19 cellular contexts compared by ENCODE assay signal in genomic region chr4:98283219-98284199, GRCh38. TPM values are rescaled to one million over a fixed set of nuclear protein-coding genes. Genes with fewer than 3 reads are reported as not detected.
DNase-seq lines count a peak whose midpoint lies in the region; ATAC-seq and TF ChIP-seq lines count a peak whose summit lies in the region.
"Had no signal": no experiment of that assay in that cellular context is flagged by ENCODE, and none has a peak within 500 bp of the region (broad histone marks: within the 10 kb centered on the region; RNA-seq: fewer than 3 reads in every experiment).

No MANE protein-coding gene starts in this region.

- H3K4me3 Mint-ChIP-seq in CD4-positive, CD25-positive, alpha-beta regulatory T cell, result peak overlapping the region; percentile 0 to 76 (median 32)
- H3K4me3 Mint-ChIP-seq: nephron progenitor cell had no signal

- H3K9me3 ChIP-seq in CD4-positive, CD25-positive, alpha-beta regulatory T cell (ENCODE audit: control insufficient read depth in 2 of 2, low read length in 2 of 2), result no peaks in the 10 kb centered on the region
- H3K9me3 ChIP-seq: colonic mucosa, esophagus muscularis mucosa had no signal

- peaks cover 0 to 10% (median 2%) of the 10 kb centered on the region in 7 donors for H3K9me3 Mint-ChIP-seq in CD4-positive, CD25-positive, alpha-beta regulatory T cell

- no peaks in the 10 kb centered on the region for H3K27me3 ChIP-seq in CD4-positive, CD25-positive, alpha-beta regulatory T cell (ENCODE audit: control insufficient read depth, insufficient read depth, low read length)
- H3K27me3 ChIP-seq: BLaER1 treated with 17β-estradiol and CSF1 and Interleukin-3, amounts not matched to agents 10 nM and 100 nM; colonic mucosa; esophagus muscularis mucosa had no signal

- peaks cover 18% of the 10 kb centered on the region for H3K4me1 ChIP-seq in CD4-positive, CD25-positive, alpha-beta regulatory T cell (ENCODE audit: control insufficient read depth, insufficient read depth, low read length, poor library complexity, severe bottlenecking)
- H3K4me1 ChIP-seq: colonic mucosa had no signal

- H3K4me3 ChIP-seq in CD4-positive, CD25-positive, alpha-beta regulatory T cell (ENCODE audit: low read depth, low read length), result peak overlapping the region; percentile 43
- no peak overlapping the region for H3K4me3 ChIP-seq in fibroblast of villous mesenchyme (ENCODE audit: low read depth, low read length)
- H3K4me3 ChIP-seq: BLaER1 treated with 17β-estradiol and CSF1 and Interleukin-3, amounts not matched to agents 10 nM and 100 nM; colonic mucosa; esophagus muscularis mucosa had no signal

- no peak for TF ChIP-seq CTCF in fibroblast of villous mesenchyme (IDR thresholded peaks at IDR 0.05; ENCODE audit: insufficient read depth, low read depth, low read length)

- no peak overlapping the region for H3K27ac ChIP-seq in CD4-positive, CD25-positive, alpha-beta regulatory T cell (ENCODE audit: insufficient read depth, low read length, poor library complexity, severe bottlenecking)
- H3K27ac ChIP-seq: BLaER1 treated with 17β-estradiol and CSF1 and Interleukin-3, amounts not matched to agents 10 nM and 100 nM; colonic mucosa; esophagus muscularis mucosa had no signal

- H3K27me3 Mint-ChIP-seq in CD4-positive, CD25-positive, alpha-beta regulatory T cell, result no peaks in the 10 kb centered on the region

- peak; percentile 45 to 56 for ATAC-seq in CD4-positive, CD25-positive, alpha-beta regulatory T cell (ENCODE audit: low read depth in 2 of 2)
- ATAC-seq in HG03095 (IDR thresholded peaks at IDR 0.05; ENCODE audit: unreplicated experiment), result no peak

- H3K27ac Mint-ChIP-seq in CD4-positive, CD25-positive, alpha-beta regulatory T cell, result peak overlapping the region in 2 of 3 donors; percentile 39 to 76

- no peak for DNase-seq in CD4-positive, CD25-positive, alpha-beta regulatory T cell
- DNase-seq in GM03348 (ENCODE audit: low spot score) (peak; percentile 10), SK-N-DZ (ENCODE audit: low spot score) (peak; percentile 5), fibroblast of villous mesenchyme (ENCODE audit: low read depth) (peak; percentile 32), NCI-H128 (lab: John Stamatoyannopoulos, UW; ENCODE audit: unreplicated experiment) (no peak), dedifferentiated amniotic fluid mesenchymal stem cell (ENCODE audit: extremely low spot score) (no peak), NCI-H524 treated with DMSO at 0.1 percent for 48 hours (lab: John Stamatoyannopoulos, UW) (no peak)
- DNase-seq: activated CD4-positive, alpha-beta T cell treated with anti-CD3 and anti-CD28 coated beads for 1 hour; activated T-cell treated with anti-CD3 and anti-CD28 coated beads, Interleukin-2, amount 50 U/mL, for 1 hour; amygdala; colonic mucosa; GDM1; NCI-H1105 treated with DMSO at 0.1 percent for 48 hours; stimulated activated CD8-positive, alpha-beta memory T cell treated with anti-CD3 and anti-CD28 coated beads, Interleukin-4, amount 100 ng/mL, for 48 hours; SW 1271 had no signal

- peaks cover 32 to 59% (median 42%) of the 10 kb centered on the region in 4 donors for H3K4me1 Mint-ChIP-seq in CD4-positive, CD25-positive, alpha-beta regulatory T cell

- peaks cover 4% of the 10 kb centered on the region for H3K36me3 Mint-ChIP-seq in CD4-positive, CD25-positive, alpha-beta regulatory T cell

- no peaks in the 10 kb centered on the region for H3K36me3 ChIP-seq in CD4-positive, CD25-positive, alpha-beta regulatory T cell (ENCODE audit: control insufficient read depth, insufficient read depth, low read length)
- H3K36me3 ChIP-seq: colonic mucosa, esophagus muscularis mucosa had no signal

RNA-seq across cellular contexts. Expression of gene RAP1GDS1, which starts 22.3 kb away (rescaled TPM):
- total RNA-seq in CD4-positive, CD25-positive, alpha-beta regulatory T cell, result 54.7 TPM
- polyA plus RNA-seq in CD4-positive, CD25-positive, alpha-beta regulatory T cell, result 10 to 100 TPM; 40.4 to 68.8 (median 48.9) TPM
- polyA plus RNA-seq in SK-N-DZ (2014; cell fraction: cytosol; rRNA removed), result 55.4 and 63.2 TPM in 2 replicates
- polyA plus RNA-seq in SK-N-DZ (2014; cell fraction: nucleus; rRNA removed), result 21.2 and 30.4 TPM in 2 replicates
- 78.6 and 82.5 TPM in 2 replicates for total RNA-seq in fibroblast of villous mesenchyme

Comparison
In these comparisons a context has a peak if more than half of its experiments do, and no peak if none do; other contexts are left out.
1. DNase-seq: peak in GM03348 (single experiment), SK-N-DZ (single experiment) and fibroblast of villous mesenchyme (single experiment); none in CD4-positive, CD25-positive, alpha-beta regulatory T cell (0 of 3), NCI-H128 (single experiment), dedifferentiated amniotic fluid mesenchymal stem cell (single experiment) and NCI-H524 treated with DMSO at 0.1 percent for 48 hours (single experiment).